In the genomic region with DNA sequence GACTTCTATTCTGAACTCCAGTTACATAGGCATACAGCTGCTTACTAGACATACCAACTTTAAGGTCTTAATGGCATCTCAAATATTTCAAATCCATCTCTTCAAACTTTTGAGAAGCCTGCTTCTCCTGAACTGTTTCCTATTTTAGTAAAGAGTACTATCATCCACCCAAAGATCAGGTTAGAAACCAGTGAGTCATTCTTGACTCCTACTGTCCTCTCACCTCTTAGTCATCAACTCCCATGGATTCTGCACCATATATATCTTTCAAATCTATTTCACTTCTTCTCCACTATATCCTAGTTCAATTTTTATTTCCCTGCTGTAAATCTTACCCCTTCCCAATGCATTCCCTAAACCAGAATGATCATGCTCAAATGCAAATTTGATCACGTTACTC, we compare ENCODE assay signal across 25 cellular contexts. TPM values are rescaled to one million over a fixed set of nuclear protein-coding genes. Genes with fewer than 3 reads are reported as not detected.
DNase-seq lines count a peak whose midpoint lies in the region; ATAC-seq and TF ChIP-seq lines count a peak whose summit lies in the region.
"Had no signal": no experiment of that assay in that cellular context is flagged by ENCODE, and none has a peak within 500 bp of the region (broad histone marks: within the 10 kb centered on the region; RNA-seq: fewer than 3 reads in every experiment).

No MANE protein-coding gene starts in this region.

- intact Hi-C loops in activated CD4-positive, alpha-beta T cell treated with anti-CD3 and anti-CD28 coated beads for 36 hours (cut with DNase I, micrococcal nuclease) = no loop called here
- intact Hi-C loops in activated CD4-positive, alpha-beta T cell treated with anti-CD3 and anti-CD28 coated beads, Interleukin-2, amount 10 ng/mL, durations not matched to agents 24 days and 14 days (cut with micrococcal nuclease) = no loop called here

- H3K9me2 ChIP-seq in MM.1S (replicated peaks; ENCODE audit: insufficient read depth, low read length) = no peaks in the 10 kb centered on the region

- H3K79me2 ChIP-seq in MM.1S (ENCODE audit: low read length) = no peaks in the 10 kb centered on the region

- H4K20me1 ChIP-seq in MM.1S (ENCODE audit: insufficient read depth, low read length) = no peaks in the 10 kb centered on the region

- no peaks in the 10 kb centered on the region for H3K9me3 Mint-ChIP-seq in activated CD4-positive, alpha-beta T cell treated with anti-CD3 and anti-CD28 coated beads for 36 hours (ENCODE audit: low read depth)
- H3K9me3 Mint-ChIP-seq in activated CD4-positive, alpha-beta T cell treated with anti-CD3 and anti-CD28 coated beads, Interleukin-2, amount 10 ng/mL, durations not matched to agents 24 days and 14 days = peaks cover 8% of the 10 kb centered on the region
- H3K9me3 Mint-ChIP-seq in stimulated activated effector memory CD8-positive, alpha-beta T cell treated with anti-CD3 and anti-CD28 coated beads, Interleukin-12 subunit alpha, Interleukin-12 subunit beta, amount 100 ng/mL, for 72 hours = peaks cover 9% of the 10 kb centered on the region
- H3K9me3 Mint-ChIP-seq: activated T-cell treated with anti-CD3 and anti-CD28 coated beads, Interleukin-2, amount 50 U/mL, for 4 hours; central memory CD8-positive, alpha-beta T cell; GM23338 had no signal

- H3K4me1 Mint-ChIP-seq in activated CD4-positive, alpha-beta T cell treated with anti-CD3 and anti-CD28 coated beads for 36 hours = peaks cover 21% of the 10 kb centered on the region
- peaks cover 24% of the 10 kb centered on the region for H3K4me1 Mint-ChIP-seq in activated CD4-positive, alpha-beta T cell treated with anti-CD3 and anti-CD28 coated beads, Interleukin-2, amount 10 ng/mL, durations not matched to agents 24 days and 14 days
- H3K4me1 Mint-ChIP-seq in stimulated activated effector memory CD8-positive, alpha-beta T cell treated with anti-CD3 and anti-CD28 coated beads, Interleukin-12 subunit alpha, Interleukin-12 subunit beta, amount 100 ng/mL, for 72 hours = no peaks in the 10 kb centered on the region
- H3K4me1 Mint-ChIP-seq: CD8-positive, alpha-beta memory T cell; central memory CD8-positive, alpha-beta T cell; neural progenitor cell had no signal

- H3K27me3 Mint-ChIP-seq in activated CD4-positive, alpha-beta T cell treated with anti-CD3 and anti-CD28 coated beads for 36 hours = peaks cover 21% of the 10 kb centered on the region
- peaks cover 10% of the 10 kb centered on the region for H3K27me3 Mint-ChIP-seq in activated CD4-positive, alpha-beta T cell treated with anti-CD3 and anti-CD28 coated beads, Interleukin-2, amount 10 ng/mL, durations not matched to agents 24 days and 14 days

- no peak for TF ChIP-seq CTCF in MM.1S (IDR thresholded peaks at IDR 0.05; ENCODE audit: low read length)
- no peak for TF ChIP-seq CTCF in RWPE1 (conservative IDR thresholded peaks at IDR 0.05; ENCODE audit: low read depth)

- POLR2A ChIA-PET in activated CD4-positive, alpha-beta T cell treated with anti-CD3 and anti-CD28 coated beads for 36 hours (lab: Charles Lee) = no interaction called here
- POLR2A ChIA-PET in RWPE1 (lab: Yijun Ruan, JAX; ENCODE audit: low non-redundant PET) = no interaction called here

- H3K36me3 Mint-ChIP-seq in activated CD4-positive, alpha-beta T cell treated with anti-CD3 and anti-CD28 coated beads for 36 hours (ENCODE audit: low read depth) = no peaks in the 10 kb centered on the region
- no peaks in the 10 kb centered on the region for H3K36me3 Mint-ChIP-seq in activated CD4-positive, alpha-beta T cell treated with anti-CD3 and anti-CD28 coated beads, Interleukin-2, amount 10 ng/mL, durations not matched to agents 24 days and 14 days (ENCODE audit: low read depth)
- no peaks in the 10 kb centered on the region for H3K36me3 Mint-ChIP-seq in stimulated activated effector memory CD8-positive, alpha-beta T cell treated with anti-CD3 and anti-CD28 coated beads, Interleukin-12 subunit alpha, Interleukin-12 subunit beta, amount 100 ng/mL, for 72 hours
- H3K36me3 Mint-ChIP-seq: CD8-positive, alpha-beta memory T cell; neural progenitor cell had no signal

- H3K27ac Mint-ChIP-seq in activated CD4-positive, alpha-beta T cell treated with anti-CD3 and anti-CD28 coated beads for 36 hours = no peak overlapping the region
- H3K27ac Mint-ChIP-seq in activated CD4-positive, alpha-beta T cell treated with anti-CD3 and anti-CD28 coated beads, Interleukin-2, amount 10 ng/mL, durations not matched to agents 24 days and 14 days = no peak overlapping the region
- H3K27ac Mint-ChIP-seq in stimulated activated effector memory CD8-positive, alpha-beta T cell treated with anti-CD3 and anti-CD28 coated beads, Interleukin-12 subunit alpha, Interleukin-12 subunit beta, amount 100 ng/mL, for 72 hours = no peak overlapping the region
- H3K27ac Mint-ChIP-seq: CD8-positive, alpha-beta memory T cell; GM23338; neural progenitor cell had no signal

- ATAC-seq in activated CD4-positive, alpha-beta T cell treated with anti-CD3 and anti-CD28 coated beads for 36 hours = peak; percentile 59
- ATAC-seq in stimulated activated effector memory CD8-positive, alpha-beta T cell treated with anti-CD3 and anti-CD28 coated beads, Interleukin-12 subunit alpha, Interleukin-12 subunit beta, amount 100 ng/mL, for 72 hours = peak; percentile 31
- ATAC-seq in GM19467 (IDR thresholded peaks at IDR 0.05; ENCODE audit: unreplicated experiment) (no peak), HG02610 (IDR thresholded peaks at IDR 0.05; ENCODE audit: unreplicated experiment) (no peak)

- no peak overlapping the region for H3K4me3 ChIP-seq in MM.1S (ENCODE audit: low read length)
- H3K4me3 ChIP-seq: dorsolateral prefrontal cortex, GM23338, lung, neural progenitor cell, sigmoid colon had no signal

- CTCF ChIA-PET in activated CD4-positive, alpha-beta T cell treated with anti-CD3 and anti-CD28 coated beads for 36 hours (lab: Charles Lee) = interaction anchor here (0.6 kb wide), 1 partner anchor 99 kb away, joined by 3 read pairs; no protein-coding TSS in a partner anchor
- CTCF ChIA-PET in RWPE1 (lab: Yijun Ruan, JAX) = no interaction called here

- H3K9ac ChIP-seq in MM.1S (ENCODE audit: low read length) = no peak overlapping the region
- H3K9ac ChIP-seq: neural progenitor cell had no signal

- no peak overlapping the region for H2AFZ ChIP-seq in MM.1S (ENCODE audit: low read length)
- H2AFZ ChIP-seq: neural progenitor cell had no signal

- DNase-seq in activated CD4-positive, alpha-beta T cell treated with anti-CD3 and anti-CD28 coated beads for 36 hours = no peak
- DNase-seq in activated CD4-positive, alpha-beta T cell treated with anti-CD3 and anti-CD28 coated beads, Interleukin-2, amount 10 ng/mL, durations not matched to agents 24 days and 14 days = no peak
- DNase-seq in MM.1S = no peak
- DNase-seq in RWPE1 (ENCODE audit: low spot score) = peak; percentile 15
- DNase-seq in stimulated activated effector memory CD8-positive, alpha-beta T cell treated with anti-CD3 and anti-CD28 coated beads, Interleukin-12 subunit alpha, Interleukin-12 subunit beta, amount 100 ng/mL, for 72 hours (ENCODE audit: low spot score in 2 of 2) = no peak
- no peak for DNase-seq in retina
- DNase-seq: 8988T; activated CD4-positive, alpha-beta T cell treated with anti-CD3 and anti-CD28 coated beads for 1 hour; activated naive CD4-positive, alpha-beta T cell treated with anti-CD3 and anti-CD28 coated beads, Interleukin-2, amount 50 U/mL, for 16 hours; activated T-cell treated with anti-CD3 and anti-CD28 coated beads, Interleukin-2, amount 50 U/mL, for 4 hours; CD8-positive, alpha-beta memory T cell; dorsolateral prefrontal cortex; NCI-H1048; NCI-H1930; posterior cingulate gyrus; Right ventricle myocardium superior; sigmoid colon had no signal

- no peaks in the 10 kb centered on the region for H3K9me3 ChIP-seq in MM.1S (replicated peaks; ENCODE audit: insufficient read depth, low read length)
- H3K9me3 ChIP-seq: sigmoid colon had no signal

- peaks cover 40% of the 10 kb centered on the region for H3K4me1 ChIP-seq in MM.1S (ENCODE audit: low read length)
- H3K4me1 ChIP-seq: neural progenitor cell had no signal

- no peaks in the 10 kb centered on the region for H3K27me3 ChIP-seq in MM.1S (replicated peaks; ENCODE audit: insufficient read depth, low read length)
- H3K27me3 ChIP-seq: dorsolateral prefrontal cortex, neural progenitor cell, sigmoid colon had no signal

- no peaks in the 10 kb centered on the region for H3K36me3 ChIP-seq in MM.1S (replicated peaks; ENCODE audit: insufficient read depth, low read length)
- H3K36me3 ChIP-seq: neural progenitor cell, sigmoid colon had no signal

- H3K27ac ChIP-seq in MM.1S (ENCODE audit: low read length) = no peak overlapping the region
- H3K27ac ChIP-seq in RWPE1 = no peak overlapping the region
- H3K27ac ChIP-seq: dorsolateral prefrontal cortex, neural progenitor cell, sigmoid colon had no signal

- H3F3A ChIP-seq in MM.1S (ENCODE audit: insufficient read depth, low read length) = peaks cover 4% of the 10 kb centered on the region; the same call in 1 of the 2 replicates

- no peak overlapping the region for H3K4me3 Mint-ChIP-seq in activated CD4-positive, alpha-beta T cell treated with anti-CD3 and anti-CD28 coated beads for 36 hours
- no peak overlapping the region for H3K4me3 Mint-ChIP-seq in activated CD4-positive, alpha-beta T cell treated with anti-CD3 and anti-CD28 coated beads, Interleukin-2, amount 10 ng/mL, durations not matched to agents 24 days and 14 days
- H3K4me3 Mint-ChIP-seq in stimulated activated effector memory CD8-positive, alpha-beta T cell treated with anti-CD3 and anti-CD28 coated beads, Interleukin-12 subunit alpha, Interleukin-12 subunit beta, amount 100 ng/mL, for 72 hours = no peak overlapping the region
- H3K4me3 Mint-ChIP-seq: activated T-cell treated with anti-CD3 and anti-CD28 coated beads, Interleukin-2, amount 50 U/mL, for 4 hours; CD8-positive, alpha-beta memory T cell; central memory CD8-positive, alpha-beta T cell; GM23338; neural progenitor cell had no signal

- H3K4me2 ChIP-seq in MM.1S (ENCODE audit: low read depth, low read length) = peak overlapping the region; percentile 11; the same call in 1 of the 2 replicates
- H3K4me2 ChIP-seq: GM23338, neural progenitor cell had no signal

RNA-seq across cellular contexts. Expression of gene BEND5, which starts 18.1 kb away (rescaled TPM):
- 10 to 100 TPM; 25.9 to 34.7 TPM for total RNA-seq in activated CD4-positive, alpha-beta T cell treated with anti-CD3 and anti-CD28 coated beads for 36 hours
- 11.4 and 11.5 TPM in 2 replicates for total RNA-seq in activated CD4-positive, alpha-beta T cell treated with anti-CD3 and anti-CD28 coated beads, Interleukin-2, amount 10 ng/mL, durations not matched to agents 24 days and 14 days
- total RNA-seq: endothelial cell of umbilical vein, G401 had no signal

Comparison
In these comparisons a context has a peak if more than half of its experiments do, and no peak if none do; other contexts are left out.
1. ATAC-seq: peak in activated CD4-positive, alpha-beta T cell treated with anti-CD3 and anti-CD28 coated beads for 36 hours (single experiment) and stimulated activated effector memory CD8-positive, alpha-beta T cell treated with anti-CD3 and anti-CD28 coated beads, Interleukin-12 subunit alpha, Interleukin-12 subunit beta, amount 100 ng/mL, for 72 hours (single experiment); none in GM19467 (single experiment) and HG02610 (single experiment).